29 cellular contexts compared by ENCODE assay signal in genomic region chr10:104938031-104938430, GRCh38.
"Had no signal": no experiment of that assay in that cellular context is flagged by ENCODE, and none has a peak within 500 bp of the region (broad histone marks: within the 10 kb centered on the region; RNA-seq: fewer than 3 reads in every experiment).

No MANE protein-coding gene starts in this region.

- H3K27me3 Mint-ChIP-seq: activated naive CD4-positive, alpha-beta T cell treated with anti-CD3 and anti-CD28 coated beads, Interleukin-2, amount 10 ng/mL, durations not matched to agents 7 days and 5 days; activated naive CD8-positive, alpha-beta T cell treated with anti-CD3 and anti-CD28 coated beads, Interleukin-2, amount 10 ng/mL, durations not matched to agents 7 days and 5 days; naive B cell; stimulated activated naive CD8-positive, alpha-beta T cell treated with anti-CD3 and anti-CD28 coated beads, Interleukin-15, Interleukin-2, amounts not matched to agents 100 ng/mL and 50 ng/mL, for 24 hours had no signal

- H3K4me1 ChIP-seq: breast epithelium, uterus had no signal

- H3K27ac Mint-ChIP-seq: activated naive CD4-positive, alpha-beta T cell treated with anti-CD3 and anti-CD28 coated beads, Interleukin-2, amount 10 ng/mL, durations not matched to agents 7 days and 5 days; activated naive CD8-positive, alpha-beta T cell treated with anti-CD3 and anti-CD28 coated beads, Interleukin-2, amount 10 ng/mL, durations not matched to agents 7 days and 5 days; mesothelial cell of epicardium; naive B cell; progenitor cell of endocrine pancreas; stimulated activated effector memory CD8-positive, alpha-beta T cell treated with anti-CD3 and anti-CD28 coated beads, Interleukin-12 subunit alpha, Interleukin-12 subunit beta, amount 100 ng/mL, for 72 hours; stimulated activated naive CD8-positive, alpha-beta T cell treated with anti-CD3 and anti-CD28 coated beads, Interleukin-15, Interleukin-2, amounts not matched to agents 100 ng/mL and 50 ng/mL, for 24 hours; T-helper 1 cell treated with Interleukin-12 subunit alpha and Interleukin-12 subunit beta and Interleukin-4 antibody, amounts not matched to agents 30 μg/mL and 1 μg/mL, for 36 hours had no signal

- FAIRE-seq: endothelial cell of umbilical vein, small intestine had no signal

- H3K4me3 Mint-ChIP-seq: activated naive CD4-positive, alpha-beta T cell treated with anti-CD3 and anti-CD28 coated beads, Interleukin-2, amount 10 ng/mL, durations not matched to agents 7 days and 5 days; activated naive CD8-positive, alpha-beta T cell treated with anti-CD3 and anti-CD28 coated beads, Interleukin-2, amount 10 ng/mL, durations not matched to agents 7 days and 5 days; mesothelial cell of epicardium; naive B cell; stimulated activated effector memory CD8-positive, alpha-beta T cell treated with anti-CD3 and anti-CD28 coated beads, Interleukin-12 subunit alpha, Interleukin-12 subunit beta, amount 100 ng/mL, for 72 hours; stimulated activated naive CD8-positive, alpha-beta T cell treated with anti-CD3 and anti-CD28 coated beads, Interleukin-15, Interleukin-2, amounts not matched to agents 100 ng/mL and 50 ng/mL, for 24 hours; T-helper 1 cell treated with Interleukin-12 subunit alpha and Interleukin-12 subunit beta and Interleukin-4 antibody, amounts not matched to agents 30 μg/mL and 1 μg/mL, for 36 hours had no signal

- H3K4me1 Mint-ChIP-seq: mesothelial cell of epicardium; naive B cell; stimulated activated effector memory CD8-positive, alpha-beta T cell treated with anti-CD3 and anti-CD28 coated beads, Interleukin-12 subunit alpha, Interleukin-12 subunit beta, amount 100 ng/mL, for 72 hours had no signal

- H3K27ac ChIP-seq: breast epithelium, ovary, sigmoid colon, thoracic aorta, uterus, WERI-Rb-1 had no signal

- H3K9me3 ChIP-seq: breast epithelium, ovary, sigmoid colon, thoracic aorta, uterus had no signal

- H3K9me3 Mint-ChIP-seq: activated naive CD8-positive, alpha-beta T cell treated with anti-CD3 and anti-CD28 coated beads, Interleukin-2, amount 10 ng/mL, durations not matched to agents 7 days and 5 days; mesothelial cell of epicardium; T-helper 1 cell treated with Interleukin-12 subunit alpha and Interleukin-12 subunit beta and Interleukin-4 antibody, amounts not matched to agents 30 μg/mL and 1 μg/mL, for 36 hours had no signal

- DNase-seq: activated CD4-positive, alpha-beta T cell treated with anti-CD3 and anti-CD28 coated beads for 48 hours; activated CD4-positive, alpha-beta T cell treated with anti-CD3 and anti-CD28 coated beads, Interleukin-2, amount 50 U/mL, for 48 hours; activated CD8-positive, alpha-beta memory T cell treated with anti-CD3 and anti-CD28 coated beads for 24 hours; activated gamma-delta T cell; activated naive CD4-positive, alpha-beta T cell treated with anti-CD3 and anti-CD28 coated beads, Interleukin-2, amount 10 ng/mL, durations not matched to agents 7 days and 5 days; activated naive CD8-positive, alpha-beta T cell treated with anti-CD3 and anti-CD28 coated beads, Interleukin-2, amount 10 ng/mL, durations not matched to agents 7 days and 5 days; activated T-cell treated with anti-CD3 and anti-CD28 coated beads, Interleukin-2, amount 50 U/mL, for 1 hour; central memory CD4-positive, alpha-beta T cell; foreskin melanocyte; naive B cell; ovary; retina; sigmoid colon; small intestine; stimulated activated CD4-positive, alpha-beta T cell treated with anti-CD3 and anti-CD28 coated beads, Interleukin-4, amount 100 ng/mL, for 24 hours; T-helper 9 cell; trophoblast cell; uterus; WERI-Rb-1 had no signal

- H3K36me3 Mint-ChIP-seq: activated naive CD8-positive, alpha-beta T cell treated with anti-CD3 and anti-CD28 coated beads, Interleukin-2, amount 10 ng/mL, durations not matched to agents 7 days and 5 days; mesothelial cell of epicardium; naive B cell; stimulated activated effector memory CD8-positive, alpha-beta T cell treated with anti-CD3 and anti-CD28 coated beads, Interleukin-12 subunit alpha, Interleukin-12 subunit beta, amount 100 ng/mL, for 72 hours had no signal

- ATAC-seq: activated CD4-positive, CD25-positive, alpha-beta regulatory T cell treated with anti-CD3 and anti-CD28 coated beads, Interleukin-2, amount 50 U/mL, for 24 hours; esophagus mucosa; stimulated activated effector memory CD8-positive, alpha-beta T cell treated with anti-CD3 and anti-CD28 coated beads, Interleukin-12 subunit alpha, Interleukin-12 subunit beta, amount 100 ng/mL, for 72 hours had no signal

- H3K4me3 ChIP-seq: breast epithelium, ovary, sigmoid colon, thoracic aorta, uterus had no signal
